Comparison of ENCODE assay signal across 9 cellular contexts in the genomic region with DNA sequence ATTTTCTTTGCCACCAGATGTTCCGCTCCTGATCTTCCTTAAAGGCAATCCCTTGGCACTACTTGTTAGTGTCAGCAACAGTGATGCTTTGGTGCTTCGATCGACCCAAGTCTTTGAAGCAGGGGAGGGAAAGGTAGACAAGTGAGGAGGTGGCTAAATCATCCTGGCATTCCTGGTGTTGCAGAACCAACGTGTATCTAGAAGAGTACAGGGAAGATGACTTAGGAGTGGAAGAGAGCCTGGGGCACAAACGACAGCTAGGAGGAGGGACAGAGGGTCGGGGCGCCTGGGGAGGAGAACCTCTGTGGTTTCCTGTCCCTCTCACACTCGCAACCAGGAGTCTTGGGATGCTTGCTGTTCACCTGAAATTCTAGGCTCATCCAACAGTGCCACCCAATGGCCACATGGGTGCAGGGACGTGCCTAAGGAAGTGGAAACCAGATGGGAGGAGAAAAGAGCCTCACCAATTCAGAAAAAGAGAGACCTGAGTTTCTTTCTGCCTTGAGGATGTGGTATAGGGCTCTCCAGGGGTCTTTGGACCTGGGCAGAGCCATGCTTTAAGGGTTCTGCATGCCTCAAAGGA. TPM values are rescaled to one million over a fixed set of nuclear protein-coding genes. Genes with fewer than 3 reads are reported as not detected.
DNase-seq lines count a peak whose midpoint lies in the region; ATAC-seq and TF ChIP-seq lines count a peak whose summit lies in the region.
"Had no signal": no experiment of that assay in that cellular context is flagged by ENCODE, and none has a peak within 500 bp of the region (broad histone marks: within the 10 kb centered on the region; RNA-seq: fewer than 3 reads in every experiment).

No MANE protein-coding gene starts in this region.

- DNase-seq in DMS 273 (lab: John Stamatoyannopoulos, UW; ENCODE audit: unreplicated experiment) = peak; percentile 88
- DNase-seq in IMR-90 = peak; percentile 51
- DNase-seq in NOMO-1 treated with DMSO at 0.1 percent for 48 hours (lab: John Stamatoyannopoulos, UW; ENCODE audit: unreplicated experiment) = peak; percentile 57
- DNase-seq in activated T-helper 2 cell treated with anti-CD3 and anti-CD28 coated beads, Interferon-gamma antibody, Interleukin-2, Interleukin-4, amounts not matched to agents 10 μg/mL and 5 μg/mL and 100 μg/mL, durations not matched to agents 14 hours and 24 hours and 36 hours (ENCODE audit: low spot score) = peak; percentile 40
- peak; percentile 41 for DNase-seq in germinal center (ENCODE audit: low spot score)
- no peak for DNase-seq in NCI-H1048 (lab: John Stamatoyannopoulos, UW)

- WGBS in IMR-90 (ENCODE audit: extremely low coverage in 2 of 2, insufficient read length in 1 of 2), 2 experiments = 22% methylated on average over 2 of the region's 9 CpGs; no CpG with 5 or more reads in 1 of the 2 experiments

- H3K27me3 ChIP-seq in IMR-90 (ENCODE audit: control insufficient read depth, insufficient read depth, low read length) = peaks cover 29% of the 10 kb centered on the region; the same call in 1 of the 2 replicates
- no peaks in the 10 kb centered on the region for H3K27me3 ChIP-seq in parathyroid adenoma (ENCODE audit: control insufficient read depth, insufficient read depth, low read length)

- no peak overlapping the region for H3K27ac Mint-ChIP-seq in activated T-helper 2 cell treated with anti-CD3 and anti-CD28 coated beads, Interferon-gamma antibody, Interleukin-2, Interleukin-4, amounts not matched to agents 10 μg/mL and 5 μg/mL and 100 μg/mL, durations not matched to agents 14 hours and 24 hours and 36 hours
- H3K27ac Mint-ChIP-seq: T-helper 17 cell had no signal

- no peak overlapping the region for H2AFZ ChIP-seq in IMR-90 (replicated peaks; ENCODE audit: low read length, poor library complexity)
- H2AFZ ChIP-seq in parathyroid adenoma = no peak overlapping the region

- H3K4me2 ChIP-seq in IMR-90 (ENCODE audit: low read depth, low read length) (no peak overlapping the region), parathyroid adenoma (ENCODE audit: low read length) (no peak overlapping the region)

- H3K36me3 Mint-ChIP-seq in activated T-helper 2 cell treated with anti-CD3 and anti-CD28 coated beads, Interferon-gamma antibody, Interleukin-2, Interleukin-4, amounts not matched to agents 10 μg/mL and 5 μg/mL and 100 μg/mL, durations not matched to agents 14 hours and 24 hours and 36 hours (ENCODE audit: low read depth) = no peaks in the 10 kb centered on the region

- H3K79me1 ChIP-seq in IMR-90 (ENCODE audit: low read depth in 1 of 2, low read length in 2 of 2) = no peaks in the 10 kb centered on the region

- H3K4me1 Mint-ChIP-seq in activated T-helper 2 cell treated with anti-CD3 and anti-CD28 coated beads, Interferon-gamma antibody, Interleukin-2, Interleukin-4, amounts not matched to agents 10 μg/mL and 5 μg/mL and 100 μg/mL, durations not matched to agents 14 hours and 24 hours and 36 hours (ENCODE audit: low read depth) = peaks cover 27% of the 10 kb centered on the region

- POLR2A ChIA-PET in IMR-90 (lab: Charles Lee; ENCODE audit: unreplicated experiment) = no interaction called here

- H3K9ac ChIP-seq in IMR-90 (ENCODE audit: low read depth, low read length) (no peak overlapping the region), parathyroid adenoma (no peak overlapping the region)

- dilution Hi-C loops in IMR-90 (cut with HindIII; ENCODE audit: low sequenced_read_pairs, unreplicated experiment) = no loop called here

- no peaks in the 10 kb centered on the region for H4K20me1 ChIP-seq in IMR-90 (ENCODE audit: insufficient read depth, low read length)

- no peak overlapping the region for H2BK5ac ChIP-seq in IMR-90 (ENCODE audit: low read depth, low read length, poor library complexity, severe bottlenecking)

- CTCF ChIA-PET in IMR-90 (lab: Yijun Ruan, JAX) = no interaction called here

- in situ Hi-C loops in IMR-90 (cut with MboI; ENCODE audit: low sequenced_read_pairs) = no loop called here

- TF ChIP-seq RAD21 in IMR-90 (IDR thresholded peaks at IDR 0.05; ENCODE audit: low read length) = peak; percentile 68

- H3K9me3 ChIP-seq in IMR-90 (ENCODE audit: control insufficient read depth, insufficient read depth, low read length) = no peaks in the 10 kb centered on the region
- H3K9me3 ChIP-seq in parathyroid adenoma (ENCODE audit: control insufficient read depth, low read length) = no peaks in the 10 kb centered on the region

- H3K9me1 ChIP-seq in IMR-90 (ENCODE audit: insufficient read depth, low read length) = no peaks in the 10 kb centered on the region

- H4K5ac ChIP-seq in IMR-90 (ENCODE audit: low read depth, low read length) = no peak overlapping the region

- no peak overlapping the region for H2BK120ac ChIP-seq in IMR-90 (ENCODE audit: low read depth, low read length)

- no peak overlapping the region for H3K4me3 ChIP-seq in IMR-90 (ENCODE audit: insufficient read depth, low read depth, low read length)
- no peak overlapping the region for H3K4me3 ChIP-seq in parathyroid adenoma (ENCODE audit: low read depth, low read length)

- H3K36me3 ChIP-seq in IMR-90 (ENCODE audit: control insufficient read depth, insufficient read depth, low read length) = no peaks in the 10 kb centered on the region
- H3K36me3 ChIP-seq in parathyroid adenoma (ENCODE audit: control insufficient read depth, insufficient read depth, low read length) = no peaks in the 10 kb centered on the region

- H3K56ac ChIP-seq in IMR-90 (ENCODE audit: extremely low read depth, insufficient read depth, low read length) = no peak overlapping the region

- H3K9me3 Mint-ChIP-seq in activated T-helper 2 cell treated with anti-CD3 and anti-CD28 coated beads, Interferon-gamma antibody, Interleukin-2, Interleukin-4, amounts not matched to agents 10 μg/mL and 5 μg/mL and 100 μg/mL, durations not matched to agents 14 hours and 24 hours and 36 hours = no peaks in the 10 kb centered on the region

- H3K4me1 ChIP-seq in IMR-90 (ENCODE audit: control insufficient read depth, insufficient read depth, low read length) (no peaks in the 10 kb centered on the region), parathyroid adenoma (peaks cover 3% of the 10 kb centered on the region)

- no peaks in the 10 kb centered on the region for H3K79me2 ChIP-seq in parathyroid adenoma

- H4K8ac ChIP-seq in IMR-90 (ENCODE audit: low read depth in 2 of 2, low read length in 2 of 2) = no peak overlapping the region

- H2AK5ac ChIP-seq in IMR-90 (ENCODE audit: low read depth, low read length) = no peak overlapping the region

- no peak overlapping the region for H3K18ac ChIP-seq in IMR-90 (ENCODE audit: low read depth, low read length)

- no peak overlapping the region for H2BK20ac ChIP-seq in IMR-90 (ENCODE audit: low read depth, low read length)

- H3K4me3 Mint-ChIP-seq in activated T-helper 2 cell treated with anti-CD3 and anti-CD28 coated beads, Interferon-gamma antibody, Interleukin-2, Interleukin-4, amounts not matched to agents 10 μg/mL and 5 μg/mL and 100 μg/mL, durations not matched to agents 14 hours and 24 hours and 36 hours (ENCODE audit: low read depth) = no peak overlapping the region
- H3K4me3 Mint-ChIP-seq: T-helper 17 cell had no signal

- TF ChIP-seq CTCF in IMR-90 (conservative IDR thresholded peaks at IDR 0.05; ENCODE audit: low read depth, low read length) (peak; percentile 66), parathyroid adenoma (IDR thresholded peaks at IDR 0.05) (peak; percentile 62)

- H3K14ac ChIP-seq in IMR-90 (replicated peaks; ENCODE audit: low read depth, low read length) = no peak overlapping the region

- BruUV-seq in IMR-90 (replicated peaks; lab: Mats Ljungman, UMichigan) = no TSS peak

- intact Hi-C loops in IMR-90 (cut with micrococcal nuclease) = loop anchor here (1.0 kb wide), 1 partner anchor 91 kb away; no protein-coding TSS in a partner anchor
- intact Hi-C loops in activated T-helper 2 cell treated with anti-CD3 and anti-CD28 coated beads, Interferon-gamma antibody, Interleukin-2, Interleukin-4, amounts not matched to agents 10 μg/mL and 5 μg/mL and 100 μg/mL, durations not matched to agents 14 hours and 24 hours and 36 hours (cut with micrococcal nuclease) = loop anchor here (2.0 to 5.0 kb wide), 2 partner anchors 58 to 91 kb away; no protein-coding TSS in a partner anchor

- no peak overlapping the region for H2AK9ac ChIP-seq in IMR-90 (replicated peaks; ENCODE audit: low read depth, low read length, poor library complexity)

- ATAC-seq in IMR-90 (ENCODE audit: low read depth) (peak; percentile 60), HG03520 (IDR thresholded peaks at IDR 0.05; ENCODE audit: unreplicated experiment) (no peak)
- ATAC-seq: T-helper 17 cell had no signal

- no peak overlapping the region for H3K4ac ChIP-seq in IMR-90 (ENCODE audit: low read depth, low read length)

- H3K27ac ChIP-seq in IMR-90 (ENCODE audit: insufficient read depth, low read length) (no peak overlapping the region), parathyroid adenoma (no peak overlapping the region)

- H4K91ac ChIP-seq in IMR-90 (ENCODE audit: insufficient read depth, low read depth, low read length) = no peak overlapping the region

- H2BK15ac ChIP-seq in IMR-90 (ENCODE audit: low read depth, low read length) = no peak overlapping the region

- H3K23ac ChIP-seq in IMR-90 (ENCODE audit: low read depth, low read length) = no peak overlapping the region

- no peak for TF ChIP-seq POLR2A in IMR-90 (IDR thresholded peaks at IDR 0.05; ENCODE audit: low read depth, low read length)

- H3K27me3 Mint-ChIP-seq in activated T-helper 2 cell treated with anti-CD3 and anti-CD28 coated beads, Interferon-gamma antibody, Interleukin-2, Interleukin-4, amounts not matched to agents 10 μg/mL and 5 μg/mL and 100 μg/mL, durations not matched to agents 14 hours and 24 hours and 36 hours (ENCODE audit: low read depth) = peaks cover 14% of the 10 kb centered on the region
- H3K27me3 Mint-ChIP-seq: T-helper 17 cell had no signal

TF ChIP-seq in IMR-90, 13 proteins besides CTCF, POLR2A, EP300 and RAD21 (continues in another document):
- TF ChIP-seq MXI1 (IDR thresholded peaks at IDR 0.05; ENCODE audit: borderline replicate concordance, low read depth, low read length) (no peak), NFE2L2 (IDR thresholded peaks at IDR 0.05; ENCODE audit: low read depth, low read length) (no peak)

RNA-seq across cellular contexts. Expression of gene KCNA2, which starts 9.5 kb away (rescaled TPM):
- total RNA-seq in IMR-90 (2012; rRNA removed) = under 0.01 TPM in 1 of 2 replicates, not detected in the other
- not detected in 2 replicates for polyA plus RNA-seq in IMR-90 (2012; rRNA removed)
- polyA plus RNA-seq in IMR-90 (2012; cell fraction: cytosol; rRNA removed) = 0.01 and 0.13 TPM in 2 replicates
- polyA plus RNA-seq in IMR-90 (2012; cell fraction: nucleus; rRNA removed; ENCODE audit: low replicate concordance) = under 0.01 TPM in 1 of 2 replicates, not detected in the other
- total RNA-seq in activated T-helper 2 cell treated with anti-CD3 and anti-CD28 coated beads, Interferon-gamma antibody, Interleukin-2, Interleukin-4, amounts not matched to agents 10 μg/mL and 5 μg/mL and 100 μg/mL, durations not matched to agents 14 hours and 24 hours and 36 hours = 0.16 and 0.21 TPM in 2 replicates

RNA-seq across cellular contexts. Expression of gene KCNA3, which starts 59.1 kb away (rescaled TPM):
- under 0.01 TPM in 2 replicates for total RNA-seq in IMR-90 (2012; rRNA removed)
- polyA plus RNA-seq in IMR-90 (2012; rRNA removed) = 0.09 TPM in 1 of 2 replicates, not detected in the other
- 0.01 and 0.04 TPM in 2 replicates for polyA plus RNA-seq in IMR-90 (2012; cell fraction: cytosol; rRNA removed)
- polyA plus RNA-seq in IMR-90 (2012; cell fraction: nucleus; rRNA removed; ENCODE audit: low replicate concordance) = 0.02 TPM in 1 of 2 replicates, not detected in the other
- total RNA-seq in activated T-helper 2 cell treated with anti-CD3 and anti-CD28 coated beads, Interferon-gamma antibody, Interleukin-2, Interleukin-4, amounts not matched to agents 10 μg/mL and 5 μg/mL and 100 μg/mL, durations not matched to agents 14 hours and 24 hours and 36 hours = 24.0 and 24.4 TPM in 2 replicates

Comparison
In these comparisons a context has a peak if more than half of its experiments do, and no peak if none do; other contexts are left out.
1. RNA of gene KCNA3, which starts 59.1 kb away (total RNA-seq): 24.0 to 24.4 TPM in activated T-helper 2 cell treated with anti-CD3 and anti-CD28 coated beads, Interferon-gamma antibody, Interleukin-2, Interleukin-4, amounts not matched to agents 10 μg/mL and 5 μg/mL and 100 μg/mL, durations not matched to agents 14 hours and 24 hours and 36 hours; under 0.01 TPM in IMR-90; every median in the first group is over 10 times any median in the second.